Comparison of ENCODE assay signal across 9 cellular contexts in genomic region chr5:177310332-177310731, GRCh38. TPM values are rescaled to one million over a fixed set of nuclear protein-coding genes. Genes with fewer than 3 reads are reported as not detected.
A peak's percentile ranks its signal among the peaks of the same experiment; 100 is the strongest.
DNase-seq lines count a peak whose midpoint lies in the region; ATAC-seq and TF ChIP-seq lines count a peak whose summit lies in the region.
"Had no signal": no experiment of that assay in that cellular context is flagged by ENCODE, and none has a peak within 500 bp of the region (broad histone marks: within the 10 kb centered on the region; RNA-seq: fewer than 3 reads in every experiment).

No MANE protein-coding gene starts in this region.

- no peak for TF ChIP-seq POLR2A in spleen (IDR thresholded peaks at IDR 0.05)

- peaks cover 40% of the 10 kb centered on the region for H3K4me1 Mint-ChIP-seq in activated T-cell treated with anti-CD3 and anti-CD28 coated beads, Interleukin-2, amount 50 U/mL, for 24 hours (ENCODE audit: low read depth)

- H3K4me3 ChIP-seq in PC-3 (ENCODE audit: low read length) (peak overlapping the region; percentile 76), fibroblast of pulmonary artery (replicated peaks; ENCODE audit: low read depth, low read length) (peak overlapping the region; percentile 63), spleen (peak overlapping the region in 5 of 8 donors; percentile 56 to 89 (median 73)), left lung (peak overlapping the region in 1 of 2 donors; percentile 55)

- no peak overlapping the region for H3K9ac ChIP-seq in PC-3 (ENCODE audit: low read length)

- BruUV-seq in PC-3 (replicated peaks; lab: Mats Ljungman, UMichigan) = no TSS peak

- peaks cover 40% of the 10 kb centered on the region for H3K36me3 Mint-ChIP-seq in activated T-cell treated with anti-CD3 and anti-CD28 coated beads, Interleukin-2, amount 50 U/mL, for 24 hours (ENCODE audit: low read depth)

- no peak overlapping the region for H3K27ac Mint-ChIP-seq in activated T-cell treated with anti-CD3 and anti-CD28 coated beads, Interleukin-2, amount 50 U/mL, for 24 hours

- 83 to 94% (median 90%) methylated on average over 9 to 13 of the region's 13 CpGs for WGBS in spleen, 5 donors

- H3K27me3 ChIP-seq in PC-3 (ENCODE audit: low read length) = no peaks in the 10 kb centered on the region
- H3K27me3 ChIP-seq in spleen (replicated peaks in 1 of 7) = no peaks in the 10 kb centered on the region
- H3K27me3 ChIP-seq in left lung = no peaks in the 10 kb centered on the region
- H3K27me3 ChIP-seq: ascending aorta had no signal

- peak overlapping the region; percentile 78 for H3K4me2 ChIP-seq in PC-3 (ENCODE audit: low read length)

- intact Hi-C loops in PC-3 (cut with micrococcal nuclease) (no loop called here), spleen (cut with DNase I; ENCODE audit: low total_unique reads) (loop anchor here (10.0 kb wide), 2 partner anchors 54 to 144 kb away; no protein-coding TSS in a partner anchor), left lung (cut with DNase I) (no loop called here)

- H3K27ac ChIP-seq in PC-3 (ENCODE audit: low read length) = no peak overlapping the region
- peak overlapping the region in 7 of 8 donors; percentile 32 to 94 (median 87) for H3K27ac ChIP-seq in spleen
- peak overlapping the region in 1 of 2 donors; percentile 89 for H3K27ac ChIP-seq in left lung
- H3K27ac ChIP-seq: ascending aorta had no signal

- H3K4me1 ChIP-seq in PC-3 (ENCODE audit: insufficient read depth, low read length) (peaks cover 31% of the 10 kb centered on the region), spleen (peaks cover 40 to 100% (median 86%) of the 10 kb centered on the region in 6 donors), left lung (peaks cover 17 to 79% of the 10 kb centered on the region in 2 donors)

- no peak for TF ChIP-seq CTCF in PC-3 (conservative IDR thresholded peaks at IDR 0.05; ENCODE audit: low read depth, low read length)
- no peak for TF ChIP-seq CTCF in fibroblast of pulmonary artery (IDR thresholded peaks at IDR 0.05; ENCODE audit: low read length, missing control alignments)
- TF ChIP-seq CTCF in spleen (IDR thresholded peaks at IDR 0.05 in 8 of 11, conservative IDR thresholded peaks at IDR 0.05 in 3 of 11) = no peak
- no peak for TF ChIP-seq CTCF in left lung (IDR thresholded peaks at IDR 0.05)

- no peak for DNase-seq in activated T-cell treated with anti-CD3 and anti-CD28 coated beads, Interleukin-2, amount 50 U/mL, for 24 hours
- DNase-seq in activated T-cell treated with anti-CD3 and anti-CD28 coated beads for 4 hours (no peak), PC-3 (no peak), fibroblast of pulmonary artery (ENCODE audit: low read depth) (no peak), spleen (peak; percentile 87), left lung (no peak)

- no peaks in the 10 kb centered on the region for H3K9me3 Mint-ChIP-seq in activated T-cell treated with anti-CD3 and anti-CD28 coated beads, Interleukin-2, amount 50 U/mL, for 24 hours

- H3K9me3 ChIP-seq in PC-3 (ENCODE audit: low read length) = no peaks in the 10 kb centered on the region
- H3K9me3 ChIP-seq in spleen = no peaks in the 10 kb centered on the region
- no peaks in the 10 kb centered on the region for H3K9me3 ChIP-seq in left lung
- H3K9me3 ChIP-seq: ascending aorta had no signal

- peak overlapping the region; percentile 82 for H3K4me3 Mint-ChIP-seq in activated T-cell treated with anti-CD3 and anti-CD28 coated beads, Interleukin-2, amount 50 U/mL, for 24 hours

- ATAC-seq in PC-3 = no peak
- no peak for ATAC-seq in HG03196 (IDR thresholded peaks at IDR 0.05; ENCODE audit: unreplicated experiment)
- no peak for ATAC-seq in left lung
- no peak for ATAC-seq in HG03457 (IDR thresholded peaks at IDR 0.05; ENCODE audit: unreplicated experiment)

- peaks cover 9% of the 10 kb centered on the region for H4K20me1 ChIP-seq in PC-3 (ENCODE audit: low read length)

- POLR2A ChIA-PET in PC-3 (lab: Charles Lee; ENCODE audit: unreplicated experiment) = no interaction called here

- CTCF ChIA-PET in PC-3 (lab: Charles Lee) = interaction anchor here (0.6 to 1.9 kb wide), 7 partner anchors 9 to 159 kb away, joined by 3 to 9 read pairs (median 5); no protein-coding TSS in a partner anchor

- no peaks in the 10 kb centered on the region for H3F3A ChIP-seq in PC-3 (ENCODE audit: low read length, unreplicated experiment)

- H3K9me2 ChIP-seq in PC-3 (replicated peaks; ENCODE audit: low read length) = no peaks in the 10 kb centered on the region

- peaks cover 5% of the 10 kb centered on the region for H3K27me3 Mint-ChIP-seq in activated T-cell treated with anti-CD3 and anti-CD28 coated beads, Interleukin-2, amount 50 U/mL, for 24 hours

- H2AFZ ChIP-seq in PC-3 (ENCODE audit: low read length) = no peak overlapping the region

- H3K36me3 ChIP-seq in PC-3 (ENCODE audit: low read depth, low read length) = peaks cover 17% of the 10 kb centered on the region; the same call in 1 of the 2 replicates
- peaks cover 0 to 37% (median 22%) of the 10 kb centered on the region in 6 donors for H3K36me3 ChIP-seq in spleen
- H3K36me3 ChIP-seq in left lung = peaks cover 0 to 27% of the 10 kb centered on the region in 2 donors

- H3K79me2 ChIP-seq in PC-3 (ENCODE audit: low read length) = peaks cover 44% of the 10 kb centered on the region

RNA-seq across cellular contexts. Expression of gene MXD3, which starts 1.4 kb away (rescaled TPM):
- total RNA-seq in PC-3 (2014; rRNA removed) (45.7 and 55.1 TPM in 2 replicates), spleen (10 to 100 TPM; 19.3 to 80.7 (median 26.7) TPM), left lung (10 to 100 TPM; 10.8 to 12.4 TPM)
- polyA plus RNA-seq in spleen = 10 to 100 TPM; 25.9 to 32.5 (median 26.2) TPM

RNA-seq across cellular contexts. Expression of gene PRELID1, which starts 6.7 kb away (rescaled TPM):
- 496 and 505 TPM in 2 replicates for total RNA-seq in PC-3 (2014; rRNA removed)
- 100 to 1,000 TPM in 5 of 7 donors, 10 to 100 TPM in 2; 74.5 to 173 (median 106) TPM for total RNA-seq in spleen
- polyA plus RNA-seq in spleen = 100 to 1,000 TPM; 131 to 174 (median 154) TPM
- 100 to 1,000 TPM in 1 of 2 donors, 10 to 100 TPM in 1; 87.8 to 154 TPM for total RNA-seq in left lung

RNA-seq across cellular contexts. Expression of gene RAB24, which starts 6.8 kb away (rescaled TPM):
- total RNA-seq in PC-3 (2014; rRNA removed) = 40.3 and 41.1 TPM in 2 replicates
- 10 to 100 TPM; 52.1 to 90.4 (median 80.8) TPM for total RNA-seq in spleen
- 100 to 1,000 TPM in 2 of 3 donors, 10 to 100 TPM in 1; 90.6 to 181 (median 170) TPM for polyA plus RNA-seq in spleen
- 10 to 100 TPM; 30.3 to 36.2 TPM for total RNA-seq in left lung

RNA-seq across cellular contexts. Expression of gene LMAN2, which starts 41.1 kb away (rescaled TPM):
- total RNA-seq in PC-3 (2014; rRNA removed) = 310 and 369 TPM in 2 replicates
- 100 to 1,000 TPM in 4 of 7 donors, 10 to 100 TPM in 3; 92.4 to 211 (median 109) TPM for total RNA-seq in spleen
- 10 to 100 TPM; 50.1 to 96.6 (median 72.5) TPM for polyA plus RNA-seq in spleen
- 100 to 1,000 TPM; 133 to 155 TPM for total RNA-seq in left lung

RNA-seq across cellular contexts. Expression of gene RGS14, which starts 47.4 kb away (rescaled TPM):
- total RNA-seq in PC-3 (2014; rRNA removed) = 32.3 TPM in 2 replicates
- 100 to 1,000 TPM in 1 of 7 donors, 10 to 100 TPM in 6; 61.5 to 111 (median 77.1) TPM for total RNA-seq in spleen
- polyA plus RNA-seq in spleen = 10 to 100 TPM; 45.3 to 95.9 (median 61.6) TPM
- 10 to 100 TPM; 14.2 to 28.2 TPM for total RNA-seq in left lung
